ENCODE assay signal across 8 cellular contexts in genomic region chr7:16644624-16644986, GRCh38. TPM values are rescaled to one million over a fixed set of nuclear protein-coding genes. Genes with fewer than 3 reads are reported as not detected.
DNase-seq lines count a peak whose midpoint lies in the region; ATAC-seq and TF ChIP-seq lines count a peak whose summit lies in the region.

No MANE protein-coding gene starts in this region.

- intact Hi-C loops in mammary epithelial cell (cut with micrococcal nuclease) (no loop called here), left colon (cut with DNase I, micrococcal nuclease) (no loop called here)

- peak overlapping the region; percentile 92 for H2AFZ ChIP-seq in mammary epithelial cell (ENCODE audit: low read depth, low read length)

- H3K27ac ChIP-seq in WERI-Rb-1 (peak overlapping the region; percentile 99), mammary epithelial cell (ENCODE audit: insufficient read depth, low read depth, low read length) (peak overlapping the region; percentile 46)

- no TSS peak for BruUV-seq in mammary epithelial cell (replicated peaks; lab: Mats Ljungman, UMichigan)

- TF ChIP-seq CTCF in WERI-Rb-1 (IDR thresholded peaks at IDR 0.05; ENCODE audit: low read depth, low read length) (no peak), mammary epithelial cell (conservative IDR thresholded peaks at IDR 0.05 in 1 of 2, IDR thresholded peaks at IDR 0.05 in 1 of 2; ENCODE audit: extremely low read depth in 1 of 2, insufficient read depth in 1 of 2, low read depth in 1 of 2, low read length in 2 of 2) (no peak)

- no peaks in the 10 kb centered on the region for H4K20me1 ChIP-seq in mammary epithelial cell (ENCODE audit: insufficient read depth, low read length)

- peak; percentile 39 for ATAC-seq in left colon
- no peak for ATAC-seq in GM21390 (IDR thresholded peaks at IDR 0.05; ENCODE audit: unreplicated experiment)

- peak overlapping the region; percentile 86 for H3K4me2 ChIP-seq in mammary epithelial cell (ENCODE audit: insufficient read depth, low read depth, low read length)

- H3K36me3 ChIP-seq in WERI-Rb-1 (peaks cover 17% of the 10 kb centered on the region), mammary epithelial cell (ENCODE audit: insufficient read depth, low read length) (no peaks in the 10 kb centered on the region)

- in situ Hi-C loops in mammary epithelial cell (cut with MboI; ENCODE audit: low sequenced_read_pairs in 2 of 2) = no loop called here

- H3K4me3 ChIP-seq in WERI-Rb-1 (ENCODE audit: low read depth, low read length) = peak overlapping the region; percentile 82
- H3K4me3 ChIP-seq in mammary epithelial cell (replicated peaks in 1 of 3; ENCODE audit: insufficient read depth in 1 of 3, low read depth in 2 of 3, low read length in 3 of 3) = peak overlapping the region; percentile 67 to 97 (median 87)

- peaks cover 83% of the 10 kb centered on the region for H3K79me2 ChIP-seq in mammary epithelial cell (ENCODE audit: insufficient read depth, low read length)

- dilution Hi-C loops in mammary epithelial cell (cut with HindIII; ENCODE audit: low sequenced_read_pairs) = no loop called here

- WGBS in mammary epithelial cell (ENCODE audit: low coverage, missing lambda C conversion rate) = 4% methylated on average over 5 of the region's 22 CpGs

- DNase-seq in CD1c-positive myeloid dendritic cell (ENCODE audit: extremely low spot score) = peak; percentile 73
- DNase-seq in LHCN-M2 (ENCODE audit: low read depth) = peak; percentile 68
- peak; percentile 76 for DNase-seq in WERI-Rb-1
- peak; percentile 46 for DNase-seq in mammary epithelial cell
- peak; percentile 78 for DNase-seq in left colon
- DNase-seq in stimulated activated CD4-positive, alpha-beta T cell treated with anti-CD3 and anti-CD28 coated beads, Interleukin-4, amount 100 ng/mL, for 4 hours = peak; percentile 39 to 49
- no peak for DNase-seq in occipital lobe (lab: John Stamatoyannopoulos, UW)

- H3K4me1 ChIP-seq in mammary epithelial cell (ENCODE audit: insufficient read depth, low read length) = peaks cover 35% of the 10 kb centered on the region

- H3K9me3 ChIP-seq in WERI-Rb-1 (ENCODE audit: severe bottlenecking) = no peaks in the 10 kb centered on the region
- H3K9me3 ChIP-seq in mammary epithelial cell (replicated peaks; ENCODE audit: insufficient read depth, low read length) = no peaks in the 10 kb centered on the region

- CTCF ChIA-PET in mammary epithelial cell (lab: Charles Lee; ENCODE audit: low non-redundant PET) = no interaction called here

- H3K9ac ChIP-seq in mammary epithelial cell (ENCODE audit: insufficient read depth, low read length) = peak overlapping the region; percentile 70

- H3K27me3 ChIP-seq in WERI-Rb-1 (ENCODE audit: insufficient read depth, low read depth, severe bottlenecking) (no peaks in the 10 kb centered on the region), mammary epithelial cell (ENCODE audit: insufficient read depth, low read length) (no peaks in the 10 kb centered on the region)

RNA-seq across cellular contexts. Expression of gene ANKMY2, which starts 0.9 kb away (rescaled TPM):
- total RNA-seq in LHCN-M2 (2014; rRNA removed) = 35.6 and 37.1 TPM in 2 replicates
- 15.5 TPM for polyA plus RNA-seq in LHCN-M2 (2012)
- 10 to 100 TPM; 11.0 to 24.3 TPM for total RNA-seq in mammary epithelial cell
- polyA plus RNA-seq in mammary epithelial cell = 11.3 TPM
- 12.1 TPM for polyA minus RNA-seq in mammary epithelial cell
- total RNA-seq in left colon = 10 to 100 TPM; 22.8 to 27.5 TPM
- 78.0 TPM for total RNA-seq in occipital lobe

RNA-seq across cellular contexts. Expression of gene BZW2, which starts 1.4 kb away (rescaled TPM):
- total RNA-seq in LHCN-M2 (2014; rRNA removed) (105 and 113 TPM in 2 replicates), mammary epithelial cell (10 to 100 TPM; 66.2 to 75.0 TPM), left colon (10 to 100 TPM; 52.9 to 62.3 TPM), occipital lobe (85.2 TPM)
- polyA plus RNA-seq in LHCN-M2 (2012) = 48.2 TPM
- polyA plus RNA-seq in mammary epithelial cell = 74.2 TPM
- polyA minus RNA-seq in mammary epithelial cell = 38.2 TPM
